ENCODE assay signal across 1 cellular context in the genomic region with DNA sequence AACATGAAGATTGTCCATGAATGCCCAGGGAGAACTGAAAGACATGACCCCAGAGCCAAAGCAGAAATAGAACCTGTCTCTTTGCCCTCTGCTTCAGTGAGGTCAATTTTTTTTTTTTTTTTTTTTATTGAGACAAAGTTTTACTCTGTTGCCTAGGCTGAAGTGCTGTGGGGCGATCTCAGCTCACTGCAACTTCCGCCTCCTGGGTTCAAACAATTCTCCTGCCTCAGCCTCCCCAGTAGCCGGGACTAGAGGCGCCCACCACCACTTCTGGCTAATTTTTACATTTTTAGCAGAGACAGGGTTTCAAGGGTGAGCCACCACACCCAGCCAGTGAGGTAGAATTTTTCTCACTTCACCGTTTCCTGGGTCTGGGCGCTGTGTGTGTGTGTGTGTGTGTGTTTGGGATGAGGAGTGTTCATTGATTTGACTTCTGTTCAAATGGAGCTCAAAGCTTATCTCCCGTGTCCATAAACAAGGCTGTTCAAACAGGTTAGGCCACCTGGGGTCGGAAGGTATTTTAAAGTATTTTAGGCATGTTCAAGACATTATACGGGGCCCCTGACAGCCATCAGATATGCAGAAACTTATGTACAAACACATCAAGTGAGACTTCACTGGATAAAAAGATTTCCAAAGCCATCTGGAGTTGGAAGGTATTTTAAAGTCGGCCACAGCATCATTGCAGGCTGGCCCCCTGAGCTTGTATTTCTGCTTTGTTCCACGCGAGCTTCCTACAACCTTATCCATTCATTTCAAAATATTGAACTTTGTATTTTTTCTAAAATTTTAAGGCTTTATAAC.
TF ChIP-seq lines count a peak whose summit lies in the region.

No MANE protein-coding gene starts in this region.

TF ChIP-seq in HepG2, 621 proteins besides CTCF, POLR2A, EP300 and RAD21 (continued from another document):
- TF ChIP-seq ZNF687 (CRISPR knock-in tag; IDR thresholded peaks at IDR 0.05) (peak; percentile 19; the same call in 1 of the 2 replicates), IRF1 (CRISPR knock-in tag; IDR thresholded peaks at IDR 0.05; ENCODE audit: low read depth) (no peak), GABPB1 (CRISPR knock-in tag; IDR thresholded peaks at IDR 0.05) (peak; percentile 14; the same call in 1 of the 2 replicates), HOXA9 (CRISPR knock-in tag; IDR thresholded peaks at IDR 0.05; ENCODE audit: borderline replicate concordance) (no peak), ZNF30 (CRISPR knock-in tag; IDR thresholded peaks at IDR 0.05) (no peak), FOXO1 (CRISPR knock-in tag; IDR thresholded peaks at IDR 0.05) (peak; percentile 94), KAT2B (IDR thresholded peaks at IDR 0.05; ENCODE audit: borderline replicate concordance, low read depth, low read length) (no peak), THRA (CRISPR knock-in tag; IDR thresholded peaks at IDR 0.05; ENCODE audit: borderline replicate concordance) (peak; percentile 81; the same call in 1 of the 2 replicates), CHCHD3 (CRISPR knock-in tag; IDR thresholded peaks at IDR 0.05) (no peak), ZNF503 (CRISPR knock-in tag; IDR thresholded peaks at IDR 0.05) (peak; percentile 68)
TF ChIP-seq in HepG2: peak in this region for 134.
